2 cellular contexts compared by ENCODE assay signal in genomic region chr19:6424190-6424938, GRCh38.
A peak's percentile ranks its signal among the peaks of the same experiment; 100 is the strongest.
TF ChIP-seq lines count a peak whose summit lies in the region.

TSS of gene KHSRP (minus strand) at chr19:6424811. CDS start at chr19:6424701, 110 bp downstream.

TF ChIP-seq in GM23338, 12 proteins besides CTCF, POLR2A, EP300 and RAD21 (continued from another document):
- TF ChIP-seq ZNF462 (CRISPR knock-in tag; IDR thresholded peaks at IDR 0.05): no peak
- TF ChIP-seq ETS1 (IDR thresholded peaks at IDR 0.05): no peak
- no peak for TF ChIP-seq STAT1 (IDR thresholded peaks at IDR 0.05; ENCODE audit: unreplicated experiment)
- TF ChIP-seq EZH2phosphoT487 (IDR thresholded peaks at IDR 0.05; ENCODE audit: unreplicated experiment): no peak
- peak; percentile 83 for TF ChIP-seq POLR2AphosphoS5 (IDR thresholded peaks at IDR 0.05; ENCODE audit: low read depth)
- TF ChIP-seq REST (IDR thresholded peaks at IDR 0.05; ENCODE audit: unreplicated experiment): no peak

TF ChIP-seq in WTC11, 78 proteins besides CTCF, POLR2A, EP300 and RAD21 (continued from another document):
- TF ChIP-seq AR (CRISPR knock-in tag; IDR thresholded peaks at IDR 0.05) (no peak), ZBTB43 (CRISPR knock-in tag; IDR thresholded peaks at IDR 0.05) (no peak), MAX (CRISPR knock-in tag; IDR thresholded peaks at IDR 0.05) (0 out of 2 replicates have a peak, but pooled peaks have one; percentile 25), SP1 (CRISPR knock-in tag; conservative IDR thresholded peaks at IDR 0.05) (no peak; the same call in 1 of the 2 replicates), RORB (CRISPR knock-in tag; IDR thresholded peaks at IDR 0.05) (no peak), ZNF423 (CRISPR knock-in tag; IDR thresholded peaks at IDR 0.05) (peak; percentile 51; the same call in 1 of the 2 replicates), NR1H2 (CRISPR knock-in tag; IDR thresholded peaks at IDR 0.05) (no peak), E2F5 (CRISPR knock-in tag; IDR thresholded peaks at IDR 0.05) (peak; percentile 72; the same call in 1 of the 2 replicates), USF2 (CRISPR knock-in tag; IDR thresholded peaks at IDR 0.05) (peak; percentile 90), TCF7 (CRISPR knock-in tag; IDR thresholded peaks at IDR 0.05; ENCODE audit: low read depth) (no peak), SOX15 (CRISPR knock-in tag; IDR thresholded peaks at IDR 0.05) (no peak), TP53 (CRISPR knock-in tag; IDR thresholded peaks at IDR 0.05) (no peak), FOXP4 (CRISPR knock-in tag; IDR thresholded peaks at IDR 0.05) (no peak), FOXK1 (CRISPR knock-in tag; IDR thresholded peaks at IDR 0.05) (0 out of 2 replicates have a peak, but pooled peaks have one; percentile 52), ESRRA (CRISPR knock-in tag; IDR thresholded peaks at IDR 0.05; ENCODE audit: borderline replicate concordance) (no peak), JUN (CRISPR knock-in tag; IDR thresholded peaks at IDR 0.05) (no peak), MYBL2 (CRISPR knock-in tag; IDR thresholded peaks at IDR 0.05) (0 out of 2 replicates have a peak, but pooled peaks have one; percentile 69), ZNF281 (CRISPR knock-in tag; IDR thresholded peaks at IDR 0.05) (no peak), ZNF232 (CRISPR knock-in tag; IDR thresholded peaks at IDR 0.05) (no peak), CBFB (CRISPR knock-in tag; IDR thresholded peaks at IDR 0.05; ENCODE audit: low read depth) (no peak), TEAD1 (CRISPR knock-in tag; IDR thresholded peaks at IDR 0.05) (0 out of 2 replicates have a peak, but pooled peaks have one; percentile 41), CREM (CRISPR knock-in tag; IDR thresholded peaks at IDR 0.05) (no peak)
